In genomic region chr3:189975376-189975990, GRCh38 we compare ENCODE assay signal across 1 cellular context.
TF ChIP-seq lines count a peak whose summit lies in the region.

No MANE protein-coding gene starts in this region.

TF ChIP-seq in IMR-90, 13 proteins besides CTCF, POLR2A, EP300 and RAD21 (continued from another document):
- TF ChIP-seq BHLHE40 (IDR thresholded peaks at IDR 0.05; ENCODE audit: low read depth, low read length) = no peak
- TF ChIP-seq CHD1 (IDR thresholded peaks at IDR 0.05; ENCODE audit: low read depth, low read length) = no peak
- TF ChIP-seq USF2 (IDR thresholded peaks at IDR 0.05; ENCODE audit: low read depth, low read length) = no peak
- TF ChIP-seq NFE2L2 (IDR thresholded peaks at IDR 0.05; ENCODE audit: low read depth, low read length) = no peak
- no peak for TF ChIP-seq SMC3 (IDR thresholded peaks at IDR 0.05; ENCODE audit: low read depth, low read length)
- TF ChIP-seq MAZ (IDR thresholded peaks at IDR 0.05; ENCODE audit: borderline replicate concordance, low read depth, low read length) = no peak
